In the genomic region with DNA sequence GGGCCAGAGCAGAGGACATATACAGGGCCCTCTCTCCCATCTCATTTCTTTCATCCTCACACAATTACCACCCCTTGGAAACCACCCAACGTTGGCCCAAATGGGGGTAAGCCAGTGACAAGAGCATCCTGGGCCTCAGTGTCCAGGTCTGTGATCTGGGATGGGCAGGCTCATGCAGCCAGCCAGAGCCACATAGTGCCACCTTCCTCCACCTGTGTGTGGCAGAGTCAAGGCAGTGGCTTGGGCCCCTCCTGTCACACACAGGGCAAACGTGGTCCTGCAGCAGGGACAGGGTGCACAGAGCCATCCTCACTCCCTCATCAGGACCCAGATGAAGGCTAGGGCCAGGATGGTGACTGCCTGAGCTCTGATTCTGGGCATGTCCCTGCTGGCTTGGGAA, we compare ENCODE assay signal across 10 cellular contexts. TPM values are rescaled to one million over a fixed set of nuclear protein-coding genes. Genes with fewer than 3 reads are reported as not detected.
"Had no signal": no experiment of that assay in that cellular context is flagged by ENCODE, and none has a peak within 500 bp of the region (broad histone marks: within the 10 kb centered on the region; RNA-seq: fewer than 3 reads in every experiment).

No MANE protein-coding gene starts in this region.

- DNase-seq: activated B cell treated with CpG ODN at 0.5 μM for 24 hours; activated CD4-positive, alpha-beta T cell treated with anti-CD3 and anti-CD28 coated beads, Interleukin-2, amount 10 ng/mL, durations not matched to agents 24 days and 14 days; activated CD8-positive, alpha-beta memory T cell treated with anti-CD3 and anti-CD28 coated beads for 24 hours; activated naive CD4-positive, alpha-beta T cell treated with Interleukin-2 at 50 U/mL for 16 hours; dermis blood vessel endothelial cell; nephron progenitor cell; retina; small intestine had no signal

- ATAC-seq: stimulated activated effector memory CD8-positive, alpha-beta T cell treated with anti-CD3 and anti-CD28 coated beads, Interleukin-12 subunit alpha, Interleukin-12 subunit beta, amount 100 ng/mL, for 72 hours had no signal

RNA-seq across cellular contexts. Expression of gene MYL3, which starts 2.3 kb away (rescaled TPM):
- total RNA-seq: activated B cell treated with CpG ODN at 0.5 μM for 24 hours; activated CD4-positive, alpha-beta T cell treated with anti-CD3 and anti-CD28 coated beads, Interleukin-2, amount 10 ng/mL, durations not matched to agents 24 days and 14 days; dermis blood vessel endothelial cell; glomerular endothelial cell had no signal

RNA-seq across cellular contexts. Expression of gene PTH1R, which starts 12.0 kb away (rescaled TPM):
- total RNA-seq: activated B cell treated with CpG ODN at 0.5 μM for 24 hours; activated CD4-positive, alpha-beta T cell treated with anti-CD3 and anti-CD28 coated beads, Interleukin-2, amount 10 ng/mL, durations not matched to agents 24 days and 14 days; glomerular endothelial cell had no signal
